ENCODE assay signal across 8 cellular contexts in genomic region chr19:47190167-47190727, GRCh38. TPM values are rescaled to one million over a fixed set of nuclear protein-coding genes. Genes with fewer than 3 reads are reported as not detected.
DNase-seq lines count a peak whose midpoint lies in the region; ATAC-seq lines count a peak whose summit lies in the region.

No MANE protein-coding gene starts in this region.

- peak overlapping the region; percentile 63 for H3K4me2 ChIP-seq in skeletal muscle satellite cell (ENCODE audit: low read length)

- H3K27me3 ChIP-seq in adipocyte (replicated peaks; ENCODE audit: control insufficient read depth, insufficient read depth, low read length) (no peaks in the 10 kb centered on the region), skeletal muscle satellite cell (ENCODE audit: control insufficient read depth, insufficient read depth, low read length) (no peaks in the 10 kb centered on the region)

- H3K9ac ChIP-seq in adipocyte (ENCODE audit: low read length) (peak overlapping the region; percentile 15), skeletal muscle satellite cell (ENCODE audit: low read depth, low read length) (peak overlapping the region; percentile 53)

- ATAC-seq in GM21825 (IDR thresholded peaks at IDR 0.05; ENCODE audit: unreplicated experiment): no peak

- H3K4me3 ChIP-seq in adipocyte (ENCODE audit: low read length) (peak overlapping the region; percentile 44), skeletal muscle satellite cell (ENCODE audit: low read length) (peak overlapping the region; percentile 20)

- in situ Hi-C loops in SK-MEL-5 (cut with HindIII; ENCODE audit: low pct_unique_long_range_greater_than_20kb, low sequenced_read_pairs): no loop called here

- H3K9me3 ChIP-seq in adipocyte (ENCODE audit: control insufficient read depth, low read length) (no peaks in the 10 kb centered on the region), skeletal muscle satellite cell (replicated peaks; ENCODE audit: low read length) (no peaks in the 10 kb centered on the region)

- DNase-seq in COLO668 (lab: John Stamatoyannopoulos, UW; ENCODE audit: unreplicated experiment) (peak; percentile 19), SK-MEL-5 (ENCODE audit: low read depth, low spot score) (peak; percentile 93), adipocyte (ENCODE audit: low read depth) (peak; percentile 85), hepatic stellate cell (ENCODE audit: low spot score) (peak; percentile 56), NCI-H1930 (lab: John Stamatoyannopoulos, UW) (no peak), middle frontal gyrus (ENCODE audit: extremely low spot score, low spot score) (no peak)

- H3K36me3 ChIP-seq in adipocyte (ENCODE audit: control insufficient read depth, insufficient read depth, low read length, severe bottlenecking): peaks cover 9% of the 10 kb centered on the region
- H3K36me3 ChIP-seq in skeletal muscle satellite cell (ENCODE audit: insufficient read depth, low read length): peaks cover 26% of the 10 kb centered on the region

- H3K4me1 ChIP-seq in adipocyte (ENCODE audit: control insufficient read depth, insufficient read depth, low read length) (peaks cover 15% of the 10 kb centered on the region), skeletal muscle satellite cell (ENCODE audit: control insufficient read depth, insufficient read depth, low read length) (peaks cover 27% of the 10 kb centered on the region)

RNA-seq across cellular contexts. Expression of gene BBC3, which starts 40.8 kb away (rescaled TPM):
- total RNA-seq in SK-MEL-5 (2014; rRNA removed; shearing (Covaris generic)): 45.9 and 51.2 TPM in 2 replicates
- polyA plus RNA-seq in SK-MEL-5 (2015; cell fraction: cytosol; rRNA removed): 53.3 and 59.6 TPM in 2 replicates
- 36.2 and 77.9 TPM in 2 replicates for polyA plus RNA-seq in SK-MEL-5 (2015; cell fraction: nucleus; rRNA removed)
- 4.8 and 6.1 TPM in 2 replicates for total RNA-seq in skeletal muscle satellite cell (2012; rRNA removed)

RNA-seq across cellular contexts. Expression of gene SAE1, which starts 59.6 kb away (rescaled TPM):
- total RNA-seq in SK-MEL-5 (2014; rRNA removed; shearing (Covaris generic)): 135 and 154 TPM in 2 replicates
- polyA plus RNA-seq in SK-MEL-5 (2015; cell fraction: cytosol; rRNA removed): 162 and 181 TPM in 2 replicates
- polyA plus RNA-seq in SK-MEL-5 (2015; cell fraction: nucleus; rRNA removed): 24.9 and 31.4 TPM in 2 replicates
- 115 and 118 TPM in 2 replicates for total RNA-seq in skeletal muscle satellite cell (2012; rRNA removed)

Comparison
In these comparisons a context has a peak if more than half of its experiments do, and no peak if none do; other contexts are left out.
1. DNase-seq: peak in COLO668 (single experiment), SK-MEL-5 (single experiment), adipocyte (single experiment) and hepatic stellate cell (single experiment); none in NCI-H1930 (0 of 2) and middle frontal gyrus (single experiment).